In genomic region chr11:797300-798092, GRCh38 we compare ENCODE assay signal across 8 cellular contexts. TPM values are rescaled to one million over a fixed set of nuclear protein-coding genes. Genes with fewer than 3 reads are reported as not detected.
DNase-seq lines count a peak whose midpoint lies in the region; ATAC-seq and TF ChIP-seq lines count a peak whose summit lies in the region.

No MANE protein-coding gene starts in this region.

- no peak for TF ChIP-seq CTCF in GM06990 (IDR thresholded peaks at IDR 0.05; ENCODE audit: insufficient read depth, low read length, poor library complexity, severe bottlenecking)
- no peak for TF ChIP-seq CTCF in left ventricle myocardium inferior (IDR thresholded peaks at IDR 0.05; ENCODE audit: borderline replicate concordance)
- TF ChIP-seq CTCF in progenitor cell of endocrine pancreas (IDR thresholded peaks at IDR 0.05; ENCODE audit: unreplicated experiment): no peak
- no peak for TF ChIP-seq CTCF in vagina (IDR thresholded peaks at IDR 0.05)

- H3K27ac ChIP-seq in left ventricle myocardium inferior (replicated peaks) (peak overlapping the region; percentile 85), vagina (peak overlapping the region; percentile 87)

- peak overlapping the region; percentile 82 for H3K4me3 Mint-ChIP-seq in progenitor cell of endocrine pancreas (ENCODE audit: low read depth)

- H3K36me3 Mint-ChIP-seq in progenitor cell of endocrine pancreas (ENCODE audit: insufficient read depth): no peaks in the 10 kb centered on the region

- H3K4me1 ChIP-seq in adipocyte (ENCODE audit: control insufficient read depth, insufficient read depth, low read length) (peaks cover 18% of the 10 kb centered on the region), left ventricle myocardium inferior (peaks cover 44% of the 10 kb centered on the region), vagina (peaks cover 37% of the 10 kb centered on the region)

- ATAC-seq in HG02678 (IDR thresholded peaks at IDR 0.05; ENCODE audit: unreplicated experiment): peak; percentile 39

- intact Hi-C loops in left ventricle myocardium inferior (cut with micrococcal nuclease): no loop called here
- intact Hi-C loops in vagina (cut with DNase I): no loop called here

- DNase-seq in GM06990 (ENCODE audit: extremely low read depth, insufficient read length): peak; percentile 87
- peak; percentile 63 for DNase-seq in NCI-H128 (lab: John Stamatoyannopoulos, UW; ENCODE audit: unreplicated experiment)
- DNase-seq in T follicular helper cell (ENCODE audit: low read depth): peak; percentile 70
- DNase-seq in adipocyte (ENCODE audit: low read depth): peak; percentile 96
- peak; percentile 66 for DNase-seq in left ventricle myocardium inferior
- DNase-seq in progenitor cell of endocrine pancreas (ENCODE audit: low spot score, unreplicated experiment): no peak
- DNase-seq in vagina (ENCODE audit: extremely low spot score in 2 of 2): no peak

- H3K27ac Mint-ChIP-seq in progenitor cell of endocrine pancreas: peak overlapping the region; percentile 92

- peak overlapping the region; percentile 87 for H3K9ac ChIP-seq in adipocyte (ENCODE audit: low read length)

- no peaks in the 10 kb centered on the region for H3K27me3 ChIP-seq in GM06990 (replicated peaks; ENCODE audit: control insufficient read depth, insufficient read depth, low read length)
- no peaks in the 10 kb centered on the region for H3K27me3 ChIP-seq in adipocyte (replicated peaks; ENCODE audit: control insufficient read depth, insufficient read depth, low read length)
- H3K27me3 ChIP-seq in left ventricle myocardium inferior (ENCODE audit: low read depth): no peaks in the 10 kb centered on the region
- H3K27me3 ChIP-seq in vagina: no peaks in the 10 kb centered on the region

- H3K9me3 Mint-ChIP-seq in progenitor cell of endocrine pancreas (ENCODE audit: low read depth): no peaks in the 10 kb centered on the region

- H3K36me3 ChIP-seq in GM06990 (ENCODE audit: control insufficient read depth, insufficient read depth, low read length) (peaks cover 21% of the 10 kb centered on the region), adipocyte (ENCODE audit: control insufficient read depth, insufficient read depth, low read length, severe bottlenecking) (peaks cover 29% of the 10 kb centered on the region), left ventricle myocardium inferior (peaks cover 28% of the 10 kb centered on the region), vagina (peaks cover 0 to 12% of the 10 kb centered on the region in 2 donors)

- TF ChIP-seq POLR2A in vagina (IDR thresholded peaks at IDR 0.05): no peak

- H3K4me3 ChIP-seq in GM06990 (replicated peaks; ENCODE audit: low read depth, low read length) (peak overlapping the region; percentile 91), adipocyte (ENCODE audit: low read length) (peak overlapping the region; percentile 91), left ventricle myocardium inferior (peak overlapping the region; percentile 81), vagina (peak overlapping the region; percentile 65 to 97)

- no peaks in the 10 kb centered on the region for H3K9me3 ChIP-seq in adipocyte (ENCODE audit: control insufficient read depth, low read length)
- H3K9me3 ChIP-seq in left ventricle myocardium inferior (replicated peaks): no peaks in the 10 kb centered on the region
- H3K9me3 ChIP-seq in vagina: no peaks in the 10 kb centered on the region

- H3K4me1 Mint-ChIP-seq in progenitor cell of endocrine pancreas (ENCODE audit: low read depth): peaks cover 7% of the 10 kb centered on the region

- H3K27me3 Mint-ChIP-seq in progenitor cell of endocrine pancreas: no peaks in the 10 kb centered on the region

RNA-seq across cellular contexts. Expression of gene SLC25A22, which starts 0.6 kb away (rescaled TPM):
- 3.9 TPM for total RNA-seq in left ventricle myocardium inferior
- total RNA-seq in progenitor cell of endocrine pancreas: 40.5 and 48.9 TPM in 2 replicates
- total RNA-seq in vagina: 10.3 TPM

RNA-seq across cellular contexts. Expression of gene PIDD1, which starts 7.5 kb away (rescaled TPM):
- total RNA-seq in left ventricle myocardium inferior: 7.1 TPM
- total RNA-seq in progenitor cell of endocrine pancreas: 33.3 and 35.0 TPM in 2 replicates
- 16.5 TPM for total RNA-seq in vagina

RNA-seq across cellular contexts. Expression of gene CEND1, which starts 7.6 kb away (rescaled TPM):
- not detected for total RNA-seq in left ventricle myocardium inferior
- total RNA-seq in progenitor cell of endocrine pancreas: not detected in 2 replicates
- 1.7 TPM for total RNA-seq in vagina

RNA-seq across cellular contexts. Expression of gene RPLP2, which starts 12.3 kb away (rescaled TPM):
- total RNA-seq in left ventricle myocardium inferior (871 TPM), progenitor cell of endocrine pancreas (1,463 and 1,530 TPM in 2 replicates), vagina (1,068 TPM)

RNA-seq across cellular contexts. Expression of gene GATD1, which starts 20.2 kb away (rescaled TPM):
- 26.2 TPM for total RNA-seq in left ventricle myocardium inferior
- total RNA-seq in progenitor cell of endocrine pancreas: 74.1 and 75.4 TPM in 2 replicates
- 33.4 TPM for total RNA-seq in vagina

Comparison
In these comparisons a context has a peak if more than half of its experiments do, and no peak if none do; other contexts are left out.
1. DNase-seq: peak in GM06990 (single experiment), NCI-H128 (single experiment), T follicular helper cell (single experiment), adipocyte (single experiment) and left ventricle myocardium inferior (single experiment); none in progenitor cell of endocrine pancreas (single experiment) and vagina (0 of 2).
2. Peak in every context shown above with its lines, with median percentiles within 50 percentile points of each other: H3K4me3 ChIP-seq.